Comparison of ENCODE assay signal across 15 cellular contexts in genomic region chr18:8006979-8007378, GRCh38.
DNase-seq lines count a peak whose midpoint lies in the region; ATAC-seq lines count a peak whose summit lies in the region.
"Had no signal": no experiment of that assay in that cellular context is flagged by ENCODE, and none has a peak within 500 bp of the region (broad histone marks: within the 10 kb centered on the region; RNA-seq: fewer than 3 reads in every experiment).

No MANE protein-coding gene starts in this region.

- peak; percentile 55 for ATAC-seq in left lobe of liver
- ATAC-seq: CD8-positive, alpha-beta T cell had no signal

- intact Hi-C loops in activated T-helper 1 cell treated with anti-CD3 and anti-CD28 coated beads, Interleukin-12 subunit alpha, Interleukin-12 subunit beta, Interleukin-2, Interleukin-4 antibody, amounts not matched to agents 30 ng/mL and 10 ng/mL and 1 ng/mL, durations not matched to agents 14 hours and 24 hours and 36 hours (cut with micrococcal nuclease) = no loop called here

- no peaks in the 10 kb centered on the region for H3K27me3 Mint-ChIP-seq in activated T-helper 1 cell treated with anti-CD3 and anti-CD28 coated beads, Interleukin-12 subunit alpha, Interleukin-12 subunit beta, Interleukin-2, Interleukin-4 antibody, amounts not matched to agents 30 ng/mL and 10 ng/mL and 1 ng/mL, durations not matched to agents 14 hours and 24 hours and 36 hours (ENCODE audit: insufficient read depth)
- no peaks in the 10 kb centered on the region for H3K27me3 Mint-ChIP-seq in activated T-cell treated with anti-CD3 and anti-CD28 coated beads, Interleukin-2, amount 50 U/mL, for 24 hours
- H3K27me3 Mint-ChIP-seq: B cell; CD4-positive, CD25-positive, alpha-beta regulatory T cell had no signal

- peak; percentile 31 for DNase-seq in NCI-H748 (lab: John Stamatoyannopoulos, UW; ENCODE audit: unreplicated experiment)
- DNase-seq in NCI-H748 treated with DMSO at 0.1 percent for 48 hours (lab: John Stamatoyannopoulos, UW) = no peak
- peak; percentile 40 for DNase-seq in DMS53 (lab: John Stamatoyannopoulos, UW)
- peak; percentile 53 for DNase-seq in NCI-H146 (lab: John Stamatoyannopoulos, UW)
- DNase-seq in left lobe of liver (ENCODE audit: low spot score) = no peak
- no peak for DNase-seq in activated T-helper 1 cell treated with anti-CD3 and anti-CD28 coated beads, Interleukin-12 subunit alpha, Interleukin-12 subunit beta, Interleukin-2, Interleukin-4 antibody, amounts not matched to agents 30 ng/mL and 10 ng/mL and 1 ng/mL, durations not matched to agents 14 hours and 24 hours and 36 hours (ENCODE audit: low spot score)
- no peak for DNase-seq in middle frontal gyrus (ENCODE audit: extremely low spot score, low spot score)
- DNase-seq in activated T-cell treated with anti-CD3 and anti-CD28 coated beads, Interleukin-2, amount 50 U/mL, for 24 hours = no peak
- DNase-seq: Caco-2; CD4-positive, CD25-positive, alpha-beta regulatory T cell; CD8-positive, alpha-beta T cell; DND-41; GOT3; HFFc6 had no signal

- H3K36me3 Mint-ChIP-seq in activated T-helper 1 cell treated with anti-CD3 and anti-CD28 coated beads, Interleukin-12 subunit alpha, Interleukin-12 subunit beta, Interleukin-2, Interleukin-4 antibody, amounts not matched to agents 30 ng/mL and 10 ng/mL and 1 ng/mL, durations not matched to agents 14 hours and 24 hours and 36 hours (ENCODE audit: low read depth) = no peaks in the 10 kb centered on the region
- H3K36me3 Mint-ChIP-seq in activated T-cell treated with anti-CD3 and anti-CD28 coated beads, Interleukin-2, amount 50 U/mL, for 24 hours (ENCODE audit: low read depth) = no peaks in the 10 kb centered on the region
- H3K36me3 Mint-ChIP-seq: CD4-positive, CD25-positive, alpha-beta regulatory T cell; CD8-positive, alpha-beta T cell had no signal

- H3K4me1 Mint-ChIP-seq in activated T-helper 1 cell treated with anti-CD3 and anti-CD28 coated beads, Interleukin-12 subunit alpha, Interleukin-12 subunit beta, Interleukin-2, Interleukin-4 antibody, amounts not matched to agents 30 ng/mL and 10 ng/mL and 1 ng/mL, durations not matched to agents 14 hours and 24 hours and 36 hours (ENCODE audit: low read depth) = no peaks in the 10 kb centered on the region
- H3K4me1 Mint-ChIP-seq in activated T-cell treated with anti-CD3 and anti-CD28 coated beads, Interleukin-2, amount 50 U/mL, for 24 hours (ENCODE audit: low read depth) = no peaks in the 10 kb centered on the region
- H3K4me1 Mint-ChIP-seq: B cell; CD4-positive, CD25-positive, alpha-beta regulatory T cell had no signal

- no peak overlapping the region for H3K4me3 Mint-ChIP-seq in activated T-helper 1 cell treated with anti-CD3 and anti-CD28 coated beads, Interleukin-12 subunit alpha, Interleukin-12 subunit beta, Interleukin-2, Interleukin-4 antibody, amounts not matched to agents 30 ng/mL and 10 ng/mL and 1 ng/mL, durations not matched to agents 14 hours and 24 hours and 36 hours
- H3K4me3 Mint-ChIP-seq in activated T-cell treated with anti-CD3 and anti-CD28 coated beads, Interleukin-2, amount 50 U/mL, for 24 hours = no peak overlapping the region
- H3K4me3 Mint-ChIP-seq: B cell; CD4-positive, CD25-positive, alpha-beta regulatory T cell; CD8-positive, alpha-beta T cell; HFFc6 had no signal

- no peaks in the 10 kb centered on the region for H3K9me3 Mint-ChIP-seq in activated T-helper 1 cell treated with anti-CD3 and anti-CD28 coated beads, Interleukin-12 subunit alpha, Interleukin-12 subunit beta, Interleukin-2, Interleukin-4 antibody, amounts not matched to agents 30 ng/mL and 10 ng/mL and 1 ng/mL, durations not matched to agents 14 hours and 24 hours and 36 hours
- H3K9me3 Mint-ChIP-seq in activated T-cell treated with anti-CD3 and anti-CD28 coated beads, Interleukin-2, amount 50 U/mL, for 24 hours = no peaks in the 10 kb centered on the region
- H3K9me3 Mint-ChIP-seq: CD8-positive, alpha-beta T cell; HFFc6 had no signal

- no peak overlapping the region for H3K27ac Mint-ChIP-seq in activated T-helper 1 cell treated with anti-CD3 and anti-CD28 coated beads, Interleukin-12 subunit alpha, Interleukin-12 subunit beta, Interleukin-2, Interleukin-4 antibody, amounts not matched to agents 30 ng/mL and 10 ng/mL and 1 ng/mL, durations not matched to agents 14 hours and 24 hours and 36 hours
- no peak overlapping the region for H3K27ac Mint-ChIP-seq in activated T-cell treated with anti-CD3 and anti-CD28 coated beads, Interleukin-2, amount 50 U/mL, for 24 hours
- H3K27ac Mint-ChIP-seq: B cell; CD4-positive, CD25-positive, alpha-beta regulatory T cell; CD8-positive, alpha-beta T cell; HFFc6 had no signal

Comparison
In these comparisons a context has a peak if more than half of its experiments do, and no peak if none do; other contexts are left out.
1. DNase-seq: peak in NCI-H748 (single experiment), DMS53 (single experiment) and NCI-H146 (single experiment); none in NCI-H748 treated with DMSO at 0.1 percent for 48 hours (single experiment), left lobe of liver (single experiment), activated T-helper 1 cell treated with anti-CD3 and anti-CD28 coated beads, Interleukin-12 subunit alpha, Interleukin-12 subunit beta, Interleukin-2, Interleukin-4 antibody, amounts not matched to agents 30 ng/mL and 10 ng/mL and 1 ng/mL, durations not matched to agents 14 hours and 24 hours and 36 hours (single experiment), middle frontal gyrus (single experiment) and activated T-cell treated with anti-CD3 and anti-CD28 coated beads, Interleukin-2, amount 50 U/mL, for 24 hours (single experiment).